In genomic region chr2:46781468-46782189, GRCh38 we compare ENCODE assay signal across 1 cellular context.
TF ChIP-seq lines count a peak whose summit lies in the region.

No MANE protein-coding gene starts in this region.

TF ChIP-seq in IMR-90, 13 proteins besides CTCF, POLR2A, EP300 and RAD21 (continued from another document):
- TF ChIP-seq USF2 (IDR thresholded peaks at IDR 0.05; ENCODE audit: low read depth, low read length) (no peak), NFE2L2 (IDR thresholded peaks at IDR 0.05; ENCODE audit: low read depth, low read length) (no peak), MXI1 (IDR thresholded peaks at IDR 0.05; ENCODE audit: borderline replicate concordance, low read depth, low read length) (no peak)
TF ChIP-seq in IMR-90: peak in this region for 0.
